ENCODE assay signal across 12 cellular contexts in genomic region chr3:46717447-46718231, GRCh38. TPM values are rescaled to one million over a fixed set of nuclear protein-coding genes. Genes with fewer than 3 reads are reported as not detected.
A peak's percentile ranks its signal among the peaks of the same experiment; 100 is the strongest.
DNase-seq lines count a peak whose midpoint lies in the region; ATAC-seq and TF ChIP-seq lines count a peak whose summit lies in the region.
"Had no signal": no experiment of that assay in that cellular context is flagged by ENCODE, and none has a peak within 500 bp of the region (broad histone marks: within the 10 kb centered on the region; RNA-seq: fewer than 3 reads in every experiment).

Gene PRSS50 (minus strand): TSS chr3:46717869. CDS start chr3:46717824, 45 bp downstream.

- peaks cover 15% of the 10 kb centered on the region for H3K27me3 Mint-ChIP-seq in activated T-cell treated with anti-CD3 and anti-CD28 coated beads, Interleukin-2, amount 50 U/mL, for 4 hours (ENCODE audit: low read depth)
- H3K27me3 Mint-ChIP-seq in mesothelial cell of epicardium (ENCODE audit: low read depth): peaks cover 2% of the 10 kb centered on the region

- no peaks in the 10 kb centered on the region for H3K9me3 ChIP-seq in mucosa of descending colon

- peak; percentile 34 to 77 for ATAC-seq in activated T-cell treated with anti-CD3 and anti-CD28 coated beads, Interleukin-2, amount 50 U/mL, for 4 hours
- ATAC-seq in mucosa of descending colon: no peak

- H3K4me1 ChIP-seq in mucosa of descending colon (ENCODE audit: low read depth): no peaks in the 10 kb centered on the region

- H3K36me3 Mint-ChIP-seq in activated T-cell treated with anti-CD3 and anti-CD28 coated beads, Interleukin-2, amount 50 U/mL, for 4 hours (ENCODE audit: insufficient read depth): no peaks in the 10 kb centered on the region
- no peaks in the 10 kb centered on the region for H3K36me3 Mint-ChIP-seq in mesothelial cell of epicardium
- H3K36me3 Mint-ChIP-seq: stimulated activated naive B cell treated with anti-CD40 and anti-IgM and Interleukin-4, amounts not matched to agents 10 μg/mL and 1 μg/mL and 100 μg/mL, for 72 hours had no signal

- DNase-seq in ACHN (peak; percentile 6), GM13976 (ENCODE audit: low spot score) (peak; percentile 55), mesothelial cell of epicardium (ENCODE audit: low spot score in 2 of 2, unreplicated experiment in 2 of 2) (no peak), NCI-H82 treated with DMSO at 0.1 percent for 48 hours (lab: John Stamatoyannopoulos, UW; ENCODE audit: unreplicated experiment) (no peak), mucosa of descending colon (no peak), DMS79 treated with DMSO at 0.1 percent for 48 hours (lab: John Stamatoyannopoulos, UW) (no peak), NCI-H1048 (lab: John Stamatoyannopoulos, UW) (no peak)
- DNase-seq in activated T-cell treated with anti-CD3 and anti-CD28 coated beads, Interleukin-2, amount 50 U/mL, for 4 hours: no peak
- DNase-seq: NCI-H2029; stimulated activated naive B cell treated with anti-CD40 and anti-IgM and Interleukin-4, amounts not matched to agents 10 μg/mL and 1 μg/mL and 100 μg/mL, for 72 hours had no signal

- H3K4me3 ChIP-seq in mucosa of descending colon: no peak within 1 kb of the TSS

- intact Hi-C loops in mucosa of descending colon (cut with DNase I, micrococcal nuclease): no loop called here

- H3K36me3 ChIP-seq in mucosa of descending colon (ENCODE audit: low read depth): no peaks in the 10 kb centered on the region

- no peaks in the 10 kb centered on the region for H3K4me1 Mint-ChIP-seq in activated T-cell treated with anti-CD3 and anti-CD28 coated beads, Interleukin-2, amount 50 U/mL, for 4 hours (ENCODE audit: low read depth)
- H3K4me1 Mint-ChIP-seq in mesothelial cell of epicardium: peaks cover 2% of the 10 kb centered on the region
- H3K4me1 Mint-ChIP-seq: nephron had no signal

- TF ChIP-seq CTCF in GM13976 (IDR thresholded peaks at IDR 0.05; ENCODE audit: borderline replicate concordance, control extremely low read depth, extremely low read depth, insufficient read depth, missing control alignments) (peak; percentile 23), mesothelial cell of epicardium (IDR thresholded peaks at IDR 0.05; ENCODE audit: unreplicated experiment) (peak; percentile 32), mucosa of descending colon (IDR thresholded peaks at IDR 0.05) (no peak)

- H3K27ac Mint-ChIP-seq in mesothelial cell of epicardium: no peak within 1 kb of the TSS
- H3K27ac Mint-ChIP-seq: nephron; stimulated activated naive B cell treated with anti-CD40 and anti-IgM and Interleukin-4, amounts not matched to agents 10 μg/mL and 1 μg/mL and 100 μg/mL, for 72 hours had no signal

- H3K9me3 Mint-ChIP-seq in activated T-cell treated with anti-CD3 and anti-CD28 coated beads, Interleukin-2, amount 50 U/mL, for 4 hours: no peaks in the 10 kb centered on the region
- H3K9me3 Mint-ChIP-seq in mesothelial cell of epicardium: peaks cover 5% of the 10 kb centered on the region
- H3K9me3 Mint-ChIP-seq: nephron had no signal

- no peak within 1 kb of the TSS for H3K4me3 Mint-ChIP-seq in activated T-cell treated with anti-CD3 and anti-CD28 coated beads, Interleukin-2, amount 50 U/mL, for 4 hours
- H3K4me3 Mint-ChIP-seq in mesothelial cell of epicardium: no peak within 1 kb of the TSS
- H3K4me3 Mint-ChIP-seq: nephron; stimulated activated naive B cell treated with anti-CD40 and anti-IgM and Interleukin-4, amounts not matched to agents 10 μg/mL and 1 μg/mL and 100 μg/mL, for 72 hours had no signal

- in situ Hi-C loops in ACHN (cut with HindIII; ENCODE audit: low pct_ligation_motif_present, low pct_unique_long_range_greater_than_20kb, low sequenced_read_pairs) (no loop called here), GM13976 (cut with MboI; ENCODE audit: low sequenced_read_pairs, unreplicated experiment) (loop anchor here (25.0 kb wide), 2 partner anchors 170 to 645 kb away; partner anchors contain the start of gene PTH1R)

RNA-seq across cellular contexts. Expression of gene PRSS50, which starts in this region (rescaled TPM):
- not detected for total RNA-seq in activated T-cell treated with anti-CD3 and anti-CD28 coated beads, Interleukin-2, amount 50 U/mL, for 4 hours
- total RNA-seq in mesothelial cell of epicardium (4.4 to 4.8 TPM (median 4.5 TPM) in 3 replicates), mucosa of descending colon (under 1 TPM in 1 of 3 donors, not detected in 2; 0.16 TPM)
- total RNA-seq: activated CD8-positive, alpha-beta memory T cell treated with anti-CD3 and anti-CD28 coated beads for 36 hours had no signal

Comparison
In these comparisons a context has a peak if more than half of its experiments do, and no peak if none do; other contexts are left out.
1. Peak in ATAC-seq in activated T-cell treated with anti-CD3 and anti-CD28 coated beads, Interleukin-2, amount 50 U/mL, for 4 hours; RNA of the gene not detected or under 1 TPM.
2. DNase-seq: peak in ACHN (single experiment) and GM13976 (single experiment); none in activated T-cell treated with anti-CD3 and anti-CD28 coated beads, Interleukin-2, amount 50 U/mL, for 4 hours (single experiment), mesothelial cell of epicardium (0 of 2), NCI-H82 treated with DMSO at 0.1 percent for 48 hours (single experiment), mucosa of descending colon (0 of 3), DMS79 treated with DMSO at 0.1 percent for 48 hours (single experiment) and NCI-H1048 (single experiment).